18 cellular contexts compared by ENCODE assay signal in genomic region chr22:44328762-44329161, GRCh38. TPM values are rescaled to one million over a fixed set of nuclear protein-coding genes. Genes with fewer than 3 reads are reported as not detected.
DNase-seq lines count a peak whose midpoint lies in the region; ATAC-seq and TF ChIP-seq lines count a peak whose summit lies in the region.
"Had no signal": no experiment of that assay in that cellular context is flagged by ENCODE, and none has a peak within 500 bp of the region (broad histone marks: within the 10 kb centered on the region; RNA-seq: fewer than 3 reads in every experiment).

No MANE protein-coding gene starts in this region.

- no peaks in the 10 kb centered on the region for H3K36me3 ChIP-seq in OCI-LY7 (ENCODE audit: insufficient read depth, low read length)
- H3K36me3 ChIP-seq in neural cell (ENCODE audit: insufficient read depth, low read length) = no peaks in the 10 kb centered on the region
- H3K36me3 ChIP-seq in CD8-positive, alpha-beta memory T cell (ENCODE audit: insufficient read depth, low read length) = no peaks in the 10 kb centered on the region

- H3K4me3 ChIP-seq in OCI-LY7 (ENCODE audit: low read depth, low read length, poor library complexity, severe bottlenecking) (peak overlapping the region; percentile 53), neural cell (ENCODE audit: low read length) (peak overlapping the region; percentile 88)
- no peak overlapping the region for H3K4me3 ChIP-seq in CD8-positive, alpha-beta memory T cell (ENCODE audit: low read length)

- no peaks in the 10 kb centered on the region for H3K9me3 Mint-ChIP-seq in activated naive CD4-positive, alpha-beta T cell treated with anti-CD3 and anti-CD28 coated beads, Interleukin-2, amount 50 U/mL, for 24 hours
- no peaks in the 10 kb centered on the region for H3K9me3 Mint-ChIP-seq in CD8-positive, alpha-beta memory T cell
- H3K9me3 Mint-ChIP-seq: CD4-positive, alpha-beta T cell; H9 had no signal

- peaks cover 12% of the 10 kb centered on the region for H3K4me1 Mint-ChIP-seq in activated naive CD4-positive, alpha-beta T cell treated with anti-CD3 and anti-CD28 coated beads, Interleukin-2, amount 50 U/mL, for 24 hours
- peaks cover 26 to 37% (median 31%) of the 10 kb centered on the region in 3 donors for H3K4me1 Mint-ChIP-seq in CD8-positive, alpha-beta memory T cell

- H3K27ac ChIP-seq in OCI-LY7 (ENCODE audit: low read depth, low read length, poor library complexity, severe bottlenecking) = peak overlapping the region; percentile 34
- no peak overlapping the region for H3K27ac ChIP-seq in neural cell (ENCODE audit: low read length)
- no peak overlapping the region for H3K27ac ChIP-seq in CD8-positive, alpha-beta memory T cell (ENCODE audit: low read depth, low read length)

- BruUV-seq in OCI-LY7 (replicated peaks; lab: Mats Ljungman, UMichigan) = no TSS peak

- H3K27me3 ChIP-seq in neural cell (ENCODE audit: insufficient read depth, low read depth, low read length) = peaks cover 25% of the 10 kb centered on the region
- H3K27me3 ChIP-seq in CD8-positive, alpha-beta memory T cell (ENCODE audit: insufficient read depth, low read length, poor library complexity, severe bottlenecking) = peaks cover 31% of the 10 kb centered on the region

- H2AFZ ChIP-seq in OCI-LY7 (ENCODE audit: low read length) (peak overlapping the region; percentile 73; the same call in 1 of the 2 replicates), neural cell (ENCODE audit: low read depth, low read length) (no peak overlapping the region)

- intact Hi-C loops in OCI-LY7 (cut with micrococcal nuclease; ENCODE audit: unreplicated experiment) = loop anchor here (5.0 to 10.0 kb wide), 2 partner anchors 134 to 294 kb away; no protein-coding TSS in a partner anchor

- H3K9me2 ChIP-seq in OCI-LY7 (ENCODE audit: insufficient read depth, low read length) = no peaks in the 10 kb centered on the region
- no peaks in the 10 kb centered on the region for H3K9me2 ChIP-seq in neural cell (ENCODE audit: insufficient read depth, low read length)

- peaks cover 22% of the 10 kb centered on the region for H3K27me3 Mint-ChIP-seq in activated naive CD4-positive, alpha-beta T cell treated with anti-CD3 and anti-CD28 coated beads, Interleukin-2, amount 50 U/mL, for 24 hours
- peaks cover 45 to 66% of the 10 kb centered on the region in 2 donors for H3K27me3 Mint-ChIP-seq in CD8-positive, alpha-beta memory T cell

- no peak for TF ChIP-seq EP300 in neural cell (conservative IDR thresholded peaks at IDR 0.05; ENCODE audit: poor library complexity, severe bottlenecking)

- TF ChIP-seq CTCF in OCI-LY7 (conservative IDR thresholded peaks at IDR 0.05; ENCODE audit: low read length) (no peak), neural cell (IDR thresholded peaks at IDR 0.05; ENCODE audit: poor library complexity, severe bottlenecking) (no peak), GM10248 (IDR thresholded peaks at IDR 0.05; ENCODE audit: control extremely low read depth, extremely low read depth, low read depth, missing control alignments) (no peak)

- no peaks in the 10 kb centered on the region for H3K36me3 Mint-ChIP-seq in activated naive CD4-positive, alpha-beta T cell treated with anti-CD3 and anti-CD28 coated beads, Interleukin-2, amount 50 U/mL, for 24 hours
- H3K36me3 Mint-ChIP-seq in CD8-positive, alpha-beta memory T cell = no peaks in the 10 kb centered on the region

- no peak for DNase-seq in activated naive CD4-positive, alpha-beta T cell (lab: John Stamatoyannopoulos, UW)
- DNase-seq in OCI-LY7 (ENCODE audit: low spot score) = peak; percentile 7
- DNase-seq in GM10248 (ENCODE audit: extremely low spot score) = no peak
- no peak for DNase-seq in activated CD8-positive, alpha-beta memory T cell treated with anti-CD3 and anti-CD28 coated beads for 24 hours
- no peak for DNase-seq in CD8-positive, alpha-beta memory T cell
- DNase-seq: CD4-positive, alpha-beta T cell; DND-41; GDM1; H9; Kasumi-1; NCI-H187 treated with DMSO at 0.1 percent for 48 hours; NCI-H2171; NCI-H446 treated with DMSO at 0.1 percent for 48 hours; NCI-H82 had no signal

- H3K4me3 Mint-ChIP-seq in activated naive CD4-positive, alpha-beta T cell treated with anti-CD3 and anti-CD28 coated beads, Interleukin-2, amount 50 U/mL, for 24 hours = no peak overlapping the region
- peak overlapping the region in 1 of 7 donors; percentile 38 for H3K4me3 Mint-ChIP-seq in CD8-positive, alpha-beta memory T cell
- H3K4me3 Mint-ChIP-seq: CD4-positive, alpha-beta T cell had no signal

- CTCF ChIA-PET in OCI-LY7 (lab: Charles Lee; ENCODE audit: unreplicated experiment) (interaction anchor here (0.6 kb wide), 1 partner anchor 19 kb away, joined by 3 read pairs; no protein-coding TSS in a partner anchor), GM10248 (lab: Yijun Ruan, JAX) (no interaction called here)
- CTCF ChIA-PET in CD8-positive, alpha-beta memory T cell (lab: Charles Lee) = no interaction called here

- H3K27ac Mint-ChIP-seq in activated naive CD4-positive, alpha-beta T cell treated with anti-CD3 and anti-CD28 coated beads, Interleukin-2, amount 50 U/mL, for 24 hours = peak overlapping the region; percentile 12
- H3K27ac Mint-ChIP-seq in CD8-positive, alpha-beta memory T cell = no peak overlapping the region
- H3K27ac Mint-ChIP-seq: CD4-positive, alpha-beta T cell; H9 had no signal

- no peak overlapping the region for H3K9ac ChIP-seq in neural cell (ENCODE audit: low read length)

- H4K20me1 ChIP-seq in OCI-LY7 (ENCODE audit: insufficient read depth, low read length) (no peaks in the 10 kb centered on the region; the same call in 1 of the 2 replicates), neural cell (ENCODE audit: insufficient read depth) (no peaks in the 10 kb centered on the region)

- peak overlapping the region; percentile 74 for H3K4me2 ChIP-seq in OCI-LY7 (ENCODE audit: low read length)
- H3K4me2 ChIP-seq in neural cell (ENCODE audit: low read length) = no peak overlapping the region

- ATAC-seq in GM19455 (IDR thresholded peaks at IDR 0.05; ENCODE audit: unreplicated experiment) = no peak
- ATAC-seq: HepG2 had no signal

- TF ChIP-seq RAD21 in neural cell (conservative IDR thresholded peaks at IDR 0.05) = no peak

- H3K79me2 ChIP-seq in OCI-LY7 (ENCODE audit: insufficient read depth, low read depth, low read length) = no peaks in the 10 kb centered on the region
- no peaks in the 10 kb centered on the region for H3K79me2 ChIP-seq in neural cell (replicated peaks; ENCODE audit: insufficient read depth, low read length)

- H3K4me1 ChIP-seq in OCI-LY7 (ENCODE audit: insufficient read depth, low read length, poor library complexity, severe bottlenecking) = peaks cover 30% of the 10 kb centered on the region
- H3K4me1 ChIP-seq in CD8-positive, alpha-beta memory T cell (ENCODE audit: insufficient read depth, low read length) = peaks cover 12% of the 10 kb centered on the region

- no peaks in the 10 kb centered on the region for H3F3A ChIP-seq in neural cell (ENCODE audit: insufficient read depth, low read length, poor library complexity, severe bottlenecking)

- POLR2A ChIA-PET in OCI-LY7 (lab: Charles Lee) (no interaction called here), GM10248 (lab: Yijun Ruan, JAX) (no interaction called here)
- POLR2A ChIA-PET in CD8-positive, alpha-beta memory T cell (lab: Charles Lee) = no interaction called here

- H3K9me3 ChIP-seq in OCI-LY7 (ENCODE audit: low read length) = no peaks in the 10 kb centered on the region
- no peaks in the 10 kb centered on the region for H3K9me3 ChIP-seq in neural cell (ENCODE audit: low read length)
- no peaks in the 10 kb centered on the region for H3K9me3 ChIP-seq in CD8-positive, alpha-beta memory T cell (ENCODE audit: low read length)

TF ChIP-seq in neural cell, 6 proteins besides CTCF, POLR2A, EP300 and RAD21:
- no peak for TF ChIP-seq MXI1 (conservative IDR thresholded peaks at IDR 0.05; ENCODE audit: poor library complexity, severe bottlenecking)
- TF ChIP-seq REST (IDR thresholded peaks at IDR 0.05; ENCODE audit: borderline replicate concordance) = no peak
- TF ChIP-seq TAF1 (IDR thresholded peaks at IDR 0.05; ENCODE audit: low read depth) = no peak
- no peak for TF ChIP-seq POLR2AphosphoS5 (IDR thresholded peaks at IDR 0.05)
- TF ChIP-seq SMC3 (conservative IDR thresholded peaks at IDR 0.05; ENCODE audit: poor library complexity) = no peak
- TF ChIP-seq EZH2 (IDR thresholded peaks at IDR 0.05; ENCODE audit: borderline replicate concordance, insufficient read depth, low read length, poor library complexity, severe bottlenecking) = no peak

RNA-seq across cellular contexts. Expression of gene SHISAL1, which starts 16.0 kb away (rescaled TPM):
- not detected in 2 replicates for total RNA-seq in OCI-LY7 (2014; rRNA removed; shearing (Covaris generic))
- total RNA-seq in OCI-LY7 (2022) = not detected in 2 replicates
- 15.4 and 21.6 TPM in 2 replicates for polyA plus RNA-seq in neural cell
- 34.1 and 38.3 TPM in 2 replicates for polyA minus RNA-seq in neural cell
- total RNA-seq in CD8-positive, alpha-beta memory T cell = not detected
- not detected for polyA plus RNA-seq in CD8-positive, alpha-beta memory T cell
- total RNA-seq: CD4-positive, alpha-beta T cell; HepG2 had no signal
- polyA plus RNA-seq: HepG2 had no signal
